ENCODE assay signal across 16 cellular contexts in genomic region chr10:13612654-13613373, GRCh38. TPM values are rescaled to one million over a fixed set of nuclear protein-coding genes. Genes with fewer than 3 reads are reported as not detected.
DNase-seq lines count a peak whose midpoint lies in the region; ATAC-seq and TF ChIP-seq lines count a peak whose summit lies in the region.
"Had no signal": no experiment of that assay in that cellular context is flagged by ENCODE, and none has a peak within 500 bp of the region (broad histone marks: within the 10 kb centered on the region; RNA-seq: fewer than 3 reads in every experiment).

No MANE protein-coding gene starts in this region.

- ATAC-seq in psoas muscle = no peak
- ATAC-seq in activated T-cell treated with anti-CD3 and anti-CD28 coated beads, Interleukin-2, amount 50 U/mL, for 4 hours = no peak

- no peaks in the 10 kb centered on the region for H3K9me3 ChIP-seq in psoas muscle
- no peaks in the 10 kb centered on the region for H3K9me3 ChIP-seq in right atrium auricular region
- no peaks in the 10 kb centered on the region for H3K9me3 ChIP-seq in effector memory CD4-positive, alpha-beta T cell (ENCODE audit: control insufficient read depth, low read length)

- POLR2A ChIA-PET in BJ (lab: Charles Lee) = no interaction called here

- DNase-seq in BJ (ENCODE audit: low read depth) = no peak
- DNase-seq in HFFc6 = no peak
- no peak for DNase-seq in choroid plexus epithelial cell (ENCODE audit: low read depth)
- no peak for DNase-seq in psoas muscle
- DNase-seq in activated T-cell treated with anti-CD3 and anti-CD28 coated beads, Interleukin-2, amount 50 U/mL, for 4 hours = no peak
- DNase-seq in right atrium auricular region (ENCODE audit: low spot score) = no peak
- DNase-seq in effector memory CD4-positive, alpha-beta T cell = no peak
- DNase-seq: Calu3; CD4-positive, alpha-beta memory T cell; DND-41; GDM1; GOT3; NCI-H510A treated with DMSO at 0.1 percent for 48 hours; PC-9 had no signal

- peaks cover 49% of the 10 kb centered on the region for H3K4me1 Mint-ChIP-seq in HFFc6 (ENCODE audit: low read depth)
- H3K4me1 Mint-ChIP-seq in activated T-cell treated with anti-CD3 and anti-CD28 coated beads, Interleukin-2, amount 50 U/mL, for 4 hours (ENCODE audit: low read depth) = peaks cover 1% of the 10 kb centered on the region

- TF ChIP-seq CTCF in BJ (IDR thresholded peaks at IDR 0.05; ENCODE audit: insufficient read depth, low read depth, low read length) = 0 out of 2 replicates have a peak, but pooled peaks have one; percentile 11
- TF ChIP-seq CTCF in HFFc6 (IDR thresholded peaks at IDR 0.05) = no peak
- TF ChIP-seq CTCF in choroid plexus epithelial cell (conservative IDR thresholded peaks at IDR 0.05; ENCODE audit: low read depth, low read length) = peak; percentile 12
- no peak for TF ChIP-seq CTCF in psoas muscle (IDR thresholded peaks at IDR 0.05)
- no peak for TF ChIP-seq CTCF in right atrium auricular region (IDR thresholded peaks at IDR 0.05)

- CTCF ChIA-PET in BJ (lab: Yijun Ruan, JAX) = interaction anchor here (0.7 to 2.1 kb wide), 10 partner anchors 8 to 171 kb away, joined by 3 to 21 read pairs (median 4); no protein-coding TSS in a partner anchor

- intact Hi-C loops in psoas muscle (cut with DNase I) = loop anchor here (2.0 to 5.0 kb wide), 3 partner anchors 49 to 166 kb away; no protein-coding TSS in a partner anchor

- H3K4me3 Mint-ChIP-seq in HFFc6 = no peak overlapping the region
- no peak overlapping the region for H3K4me3 Mint-ChIP-seq in activated T-cell treated with anti-CD3 and anti-CD28 coated beads, Interleukin-2, amount 50 U/mL, for 4 hours
- H3K4me3 Mint-ChIP-seq: CD4-positive, alpha-beta memory T cell had no signal

- H3K27ac Mint-ChIP-seq in HFFc6 = 0 out of 2 replicates have a peak overlapping the region, but pooled peaks have one; percentile 9

- H3K27ac ChIP-seq in psoas muscle = peak overlapping the region; percentile 6
- no peak overlapping the region for H3K27ac ChIP-seq in right atrium auricular region
- no peak overlapping the region for H3K27ac ChIP-seq in effector memory CD4-positive, alpha-beta T cell (ENCODE audit: insufficient read depth, low read length, poor library complexity, severe bottlenecking)
- H3K27ac ChIP-seq: HL-60, PC-9 had no signal

- H3K4me3 ChIP-seq in BJ (ENCODE audit: low read depth, low read length) (no peak overlapping the region), choroid plexus epithelial cell (ENCODE audit: low read depth, low read length) (no peak overlapping the region), psoas muscle (no peak overlapping the region), right atrium auricular region (no peak overlapping the region)
- H3K4me3 ChIP-seq in effector memory CD4-positive, alpha-beta T cell (ENCODE audit: insufficient read depth, low read depth, low read length, poor library complexity, severe bottlenecking) = no peak overlapping the region
- H3K4me3 ChIP-seq: GM12878, PC-9 had no signal

- 68 to 86% (median 70%) methylated on average over 3 of the region's 3 CpGs for WGBS in psoas muscle, 3 donors

- H3K36me3 Mint-ChIP-seq in HFFc6 (ENCODE audit: low read depth) = peaks cover 18% of the 10 kb centered on the region
- H3K36me3 Mint-ChIP-seq in activated T-cell treated with anti-CD3 and anti-CD28 coated beads, Interleukin-2, amount 50 U/mL, for 4 hours (ENCODE audit: insufficient read depth) = peaks cover 62% of the 10 kb centered on the region

- H3K36me3 ChIP-seq in BJ (ENCODE audit: control insufficient read depth, insufficient read depth, low read length) (peaks cover 7% of the 10 kb centered on the region), psoas muscle (ENCODE audit: insufficient read depth in 1 of 2, low read depth in 1 of 2) (peaks cover 11 to 62% of the 10 kb centered on the region in 2 donors), right atrium auricular region (peaks cover 53% of the 10 kb centered on the region)
- H3K36me3 ChIP-seq in effector memory CD4-positive, alpha-beta T cell (ENCODE audit: control insufficient read depth, insufficient read depth, low read length) = peaks cover 79% of the 10 kb centered on the region

- H3K27me3 ChIP-seq in BJ (ENCODE audit: control insufficient read depth, insufficient read depth, low read length) (no peaks in the 10 kb centered on the region), psoas muscle (ENCODE audit: insufficient read depth in 3 of 3, low read length in 2 of 3) (no peaks in the 10 kb centered on the region), right atrium auricular region (no peaks in the 10 kb centered on the region)
- H3K27me3 ChIP-seq in effector memory CD4-positive, alpha-beta T cell (replicated peaks; ENCODE audit: control insufficient read depth, insufficient read depth, low read length, poor library complexity, severe bottlenecking) = no peaks in the 10 kb centered on the region

- H3K9me3 Mint-ChIP-seq in HFFc6 = no peaks in the 10 kb centered on the region
- no peaks in the 10 kb centered on the region for H3K9me3 Mint-ChIP-seq in activated T-cell treated with anti-CD3 and anti-CD28 coated beads, Interleukin-2, amount 50 U/mL, for 4 hours
- H3K9me3 Mint-ChIP-seq: CD4-positive, alpha-beta memory T cell had no signal

- H3K27me3 Mint-ChIP-seq in HFFc6 (ENCODE audit: insufficient read depth) = no peaks in the 10 kb centered on the region
- H3K27me3 Mint-ChIP-seq in activated T-cell treated with anti-CD3 and anti-CD28 coated beads, Interleukin-2, amount 50 U/mL, for 4 hours (ENCODE audit: low read depth) = no peaks in the 10 kb centered on the region
- H3K27me3 Mint-ChIP-seq: CD4-positive, alpha-beta memory T cell had no signal

- H3K4me1 ChIP-seq in psoas muscle (peaks cover 39% of the 10 kb centered on the region), right atrium auricular region (no peaks in the 10 kb centered on the region)
- no peaks in the 10 kb centered on the region for H3K4me1 ChIP-seq in effector memory CD4-positive, alpha-beta T cell (ENCODE audit: control insufficient read depth, insufficient read depth, low read length, poor library complexity, severe bottlenecking)

RNA-seq across cellular contexts. Expression of gene PRPF18, which starts 26.0 kb away (rescaled TPM):
- polyA plus RNA-seq in BJ (2011; rRNA removed) (6.4 and 17.4 TPM in 2 replicates), psoas muscle (10 to 100 TPM; 15.1 to 26.4 (median 15.8) TPM)
- polyA minus RNA-seq in BJ (2011; rRNA and poly(A)+ RNA removed) = 5.4 and 6.4 TPM in 2 replicates
- total RNA-seq in HFFc6 (2021; fragmentation: NEBNext Ultra II Directional; extraction: Animal tissue kit (Norgen Biotek cat#: 25700)) = 10 to 100 TPM; 21.9 to 24.8 (median 23.0) TPM
- total RNA-seq in psoas muscle (10 to 100 TPM; 16.9 to 22.5 (median 20.2) TPM), right atrium auricular region (10 to 100 TPM; 15.1 to 19.1 TPM)
- total RNA-seq in activated T-cell treated with anti-CD3 and anti-CD28 coated beads, Interleukin-2, amount 50 U/mL, for 4 hours = 10 to 100 TPM; 24.5 to 26.9 (median 24.5) TPM

Comparison
In these comparisons a context has a peak if more than half of its experiments do, and no peak if none do; other contexts are left out.
1. CTCF ChIP-seq: peak in BJ (single experiment) and choroid plexus epithelial cell (single experiment); none in HFFc6 (single experiment), psoas muscle (single experiment) and right atrium auricular region (0 of 2).